ENCODE assay signal across 10 cellular contexts in the genomic region with DNA sequence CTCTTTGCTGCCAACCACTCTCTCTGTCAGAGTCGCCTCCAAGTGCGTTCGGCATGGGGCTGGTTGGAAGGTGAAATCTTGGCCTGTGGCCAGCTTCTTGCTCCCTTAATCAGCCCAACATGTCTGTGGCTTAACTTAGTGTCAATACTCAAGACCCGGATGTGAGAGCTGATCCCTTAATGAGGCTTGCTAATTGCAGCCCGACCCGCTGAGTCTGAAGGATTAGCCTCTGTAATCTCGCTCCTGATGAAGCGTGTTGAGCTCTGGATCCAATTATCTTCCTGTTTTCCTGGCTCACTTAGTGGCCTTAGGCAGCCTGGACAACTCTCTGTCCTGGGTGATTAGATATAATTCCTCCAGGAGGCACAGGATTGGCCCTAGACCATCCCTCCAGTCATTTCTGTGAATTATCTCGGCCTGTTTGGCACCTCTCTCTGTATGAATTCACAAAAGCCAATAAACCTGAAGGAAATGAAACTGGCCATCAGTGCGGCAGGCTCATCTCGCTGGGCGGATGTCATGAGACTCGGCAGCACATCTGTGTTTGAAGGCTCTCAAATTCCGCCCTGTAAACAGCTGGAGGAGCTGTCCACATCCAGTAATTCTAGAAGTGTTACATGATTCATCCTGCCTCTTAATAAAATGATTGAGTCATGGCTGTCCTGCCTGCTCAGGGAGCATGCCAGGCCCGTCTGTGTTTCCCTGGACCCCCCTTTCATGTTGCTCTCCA. TPM values are rescaled to one million over a fixed set of nuclear protein-coding genes. Genes with fewer than 3 reads are reported as not detected.
DNase-seq lines count a peak whose midpoint lies in the region; TF ChIP-seq lines count a peak whose summit lies in the region.
"Had no signal": no experiment of that assay in that cellular context is flagged by ENCODE, and none has a peak within 500 bp of the region (broad histone marks: within the 10 kb centered on the region; RNA-seq: fewer than 3 reads in every experiment).

No MANE protein-coding gene starts in this region.

- H3K4me2 ChIP-seq in H9 (ENCODE audit: insufficient read depth, insufficient read length, low read length) = no peak overlapping the region

- H3K27ac Mint-ChIP-seq in H9 = peak overlapping the region; percentile 44 to 95 (median 52)
- no peak overlapping the region for H3K27ac Mint-ChIP-seq in CD4-positive, alpha-beta memory T cell
- H3K27ac Mint-ChIP-seq: stimulated activated naive CD8-positive, alpha-beta T cell treated with anti-CD3 and anti-CD28 coated beads, Interleukin-15, Interleukin-2, amounts not matched to agents 100 ng/mL and 50 ng/mL, for 24 hours; T-helper 1 cell treated with Interleukin-12 subunit alpha and Interleukin-12 subunit beta and Interleukin-4 antibody, amounts not matched to agents 30 μg/mL and 1 μg/mL, for 36 hours had no signal

- no peak overlapping the region for H4K5ac ChIP-seq in H9 (ENCODE audit: insufficient read length, low read depth, low read length)

- H3K23me2 ChIP-seq in H9 (ENCODE audit: insufficient read length, low read depth, low read length, poor library complexity, severe bottlenecking) = no peaks in the 10 kb centered on the region

- H2BK20ac ChIP-seq in H9 (ENCODE audit: low read depth, low read length, poor library complexity, severe bottlenecking) = no peak overlapping the region

- H3K36me3 ChIP-seq in CD4-positive, alpha-beta memory T cell (ENCODE audit: insufficient read depth, low read length) = no peaks in the 10 kb centered on the region

- H3K27me3 Mint-ChIP-seq in H9 (ENCODE audit: low read depth) = no peaks in the 10 kb centered on the region
- H3K27me3 Mint-ChIP-seq in CD4-positive, alpha-beta memory T cell = peaks cover 12 to 16% of the 10 kb centered on the region in 2 donors

- no peak overlapping the region for H2BK5ac ChIP-seq in H9 (ENCODE audit: insufficient read length, low read length)

- H3K4me1 ChIP-seq in H9 (ENCODE audit: insufficient read depth, low read length) = peaks cover 26% of the 10 kb centered on the region; the same call in 1 of the 2 replicates
- H3K4me1 ChIP-seq in CD4-positive, alpha-beta memory T cell (ENCODE audit: insufficient read depth, low read length) = no peaks in the 10 kb centered on the region

- H3K14ac ChIP-seq in H9 (ENCODE audit: insufficient read depth, low read length) = no peak overlapping the region

- no peak overlapping the region for H3K4me3 ChIP-seq in epithelial cell of esophagus (ENCODE audit: low read length)
- H3K4me3 ChIP-seq in retinal pigment epithelial cell (ENCODE audit: low read length) = peak overlapping the region; percentile 10
- H3K4me3 ChIP-seq in CD4-positive, alpha-beta memory T cell (ENCODE audit: low read length in 2 of 2) = no peak overlapping the region

- H3K23ac ChIP-seq in H9 (ENCODE audit: insufficient read length, low read depth, low read length) = no peak overlapping the region

- H2BK12ac ChIP-seq in H9 (ENCODE audit: insufficient read length, low read depth, low read length) = no peak overlapping the region

- no peak overlapping the region for H3K9ac ChIP-seq in H9 (ENCODE audit: extremely low read depth, insufficient read length, low read length)

- no peak overlapping the region for H2BK15ac ChIP-seq in H9 (ENCODE audit: low read depth, low read length)

- no peaks in the 10 kb centered on the region for H4K20me1 ChIP-seq in H9 (ENCODE audit: control insufficient read depth, insufficient read depth, insufficient read length)

- intact Hi-C loops in CD4-positive, alpha-beta memory T cell (cut with micrococcal nuclease) = no loop called here

- H2AK5ac ChIP-seq in H9 (ENCODE audit: insufficient read length, low read length) = no peak overlapping the region

- peaks cover 3% of the 10 kb centered on the region for H3K79me1 ChIP-seq in H9 (ENCODE audit: insufficient read depth, low read depth, low read length, poor library complexity, severe bottlenecking)

- H2BK120ac ChIP-seq in H9 (ENCODE audit: low read depth, low read length, poor library complexity, severe bottlenecking) = no peak overlapping the region

- H3K79me2 ChIP-seq in H9 (ENCODE audit: insufficient read depth, low read length) = peaks cover 2% of the 10 kb centered on the region; the same call in 1 of the 2 replicates

- no peak overlapping the region for H4K91ac ChIP-seq in H9 (ENCODE audit: insufficient read length, low read depth, low read length)

- no peak overlapping the region for H3K56ac ChIP-seq in H9 (ENCODE audit: insufficient read length, low read depth, low read length)

- H3K4me3 Mint-ChIP-seq in H9 = no peak overlapping the region
- H3K4me3 Mint-ChIP-seq in CD4-positive, alpha-beta memory T cell = no peak overlapping the region
- H3K4me3 Mint-ChIP-seq: stimulated activated naive CD8-positive, alpha-beta T cell treated with anti-CD3 and anti-CD28 coated beads, Interleukin-15, Interleukin-2, amounts not matched to agents 100 ng/mL and 50 ng/mL, for 24 hours; T-helper 1 cell treated with Interleukin-12 subunit alpha and Interleukin-12 subunit beta and Interleukin-4 antibody, amounts not matched to agents 30 μg/mL and 1 μg/mL, for 36 hours had no signal

- H3T11ph ChIP-seq in H9 (ENCODE audit: low read length) = no peak overlapping the region

- H3K9me3 ChIP-seq in H9 (ENCODE audit: control insufficient read depth, low read depth, low read length) = no peaks in the 10 kb centered on the region
- H3K9me3 ChIP-seq in CD4-positive, alpha-beta memory T cell (ENCODE audit: control insufficient read depth in 1 of 2, low read length in 2 of 2) = no peaks in the 10 kb centered on the region

- DNase-seq in H9 (no peak), NCI-H510A (lab: John Stamatoyannopoulos, UW) (peak; percentile 53), epithelial cell of esophagus (ENCODE audit: low read depth) (peak; percentile 80), retinal pigment epithelial cell (ENCODE audit: low read depth) (peak; percentile 72), CD1c-positive myeloid dendritic cell (ENCODE audit: extremely low spot score) (no peak), SKM-1 (lab: John Stamatoyannopoulos, UW; ENCODE audit: unreplicated experiment) (no peak)
- DNase-seq in activated CD4-positive, alpha-beta T cell treated with anti-CD3 and anti-CD28 coated beads, Interleukin-2, amount 50 U/mL, for 1 hour = no peak
- no peak for DNase-seq in CD4-positive, alpha-beta memory T cell

- POLR2A ChIA-PET in CD4-positive, alpha-beta memory T cell (lab: Charles Lee; ENCODE audit: partially characterized antibody) = no interaction called here

- no peak overlapping the region for H3K18ac ChIP-seq in H9 (ENCODE audit: insufficient read length, low read depth, low read length)

- H3K27me3 ChIP-seq in H9 (ENCODE audit: insufficient read depth, low read length) = no peaks in the 10 kb centered on the region
- H3K27me3 ChIP-seq in CD4-positive, alpha-beta memory T cell (ENCODE audit: insufficient read depth, low read length) = no peaks in the 10 kb centered on the region

- H3K4ac ChIP-seq in H9 (ENCODE audit: low read depth, low read length) = no peak overlapping the region

- H3K36me3 Mint-ChIP-seq in H9 (ENCODE audit: insufficient read depth in 1 of 3, low read depth in 3 of 3) = peaks cover 6 to 24% (median 16%) of the 10 kb centered on the region in 3 experiments
- no peaks in the 10 kb centered on the region for H3K36me3 Mint-ChIP-seq in CD4-positive, alpha-beta memory T cell

- TF ChIP-seq CTCF in H9 (conservative IDR thresholded peaks at IDR 0.05) (no peak), epithelial cell of esophagus (IDR thresholded peaks at IDR 0.05; ENCODE audit: insufficient read depth, low read depth, low read length, missing control alignments) (no peak), retinal pigment epithelial cell (conservative IDR thresholded peaks at IDR 0.05; ENCODE audit: low read depth, low read length) (no peak)

- no peak overlapping the region for H4K8ac ChIP-seq in H9 (replicated peaks; ENCODE audit: insufficient read length, low read depth, low read length)

- H3K27ac ChIP-seq in H9 (ENCODE audit: insufficient read length, low read depth, low read length) = no peak overlapping the region
- H3K27ac ChIP-seq in CD4-positive, alpha-beta memory T cell (ENCODE audit: low read depth, low read length) = no peak overlapping the region

- CTCF ChIA-PET in CD4-positive, alpha-beta memory T cell (lab: Charles Lee; ENCODE audit: partially characterized antibody) = interaction anchor here (1.1 to 1.6 kb wide), 3 partner anchors 11 to 41 kb away, joined by 3 to 5 read pairs (median 3); no protein-coding TSS in a partner anchor

- no CpG with 5 or more reads among the region's 15 CpGs for WGBS in H9 (ENCODE audit: extremely low coverage, insufficient read length, low lambda C conversion rate)

- H3K4me1 Mint-ChIP-seq in H9 = peaks cover 76% of the 10 kb centered on the region in 2 experiments
- H3K4me1 Mint-ChIP-seq in CD4-positive, alpha-beta memory T cell = no peaks in the 10 kb centered on the region

- peaks cover 2 to 3% of the 10 kb centered on the region in 2 experiments; a peak in 4 of 5 replicates for H3K9me3 Mint-ChIP-seq in H9
- H3K9me3 Mint-ChIP-seq in CD4-positive, alpha-beta memory T cell = peaks cover 0 to 8% (median 4%) of the 10 kb centered on the region in 8 donors
- H3K9me3 Mint-ChIP-seq: T-helper 1 cell treated with Interleukin-12 subunit alpha and Interleukin-12 subunit beta and Interleukin-4 antibody, amounts not matched to agents 30 μg/mL and 1 μg/mL, for 36 hours had no signal

- no peak overlapping the region for H2AFZ ChIP-seq in H9 (ENCODE audit: low read length)

RNA-seq across cellular contexts. Expression of a gene that starts 38.5 kb away (rescaled TPM):
- total RNA-seq in H9 (2021) = 33.3 and 37.6 TPM in 2 replicates
- not detected for total RNA-seq in CD4-positive, alpha-beta memory T cell
- polyA plus RNA-seq in CD4-positive, alpha-beta memory T cell = not detected

Comparison
In these comparisons a context has a peak if more than half of its experiments do, and no peak if none do; other contexts are left out.
1. DNase-seq: peak in NCI-H510A (single experiment), epithelial cell of esophagus (single experiment) and retinal pigment epithelial cell (single experiment); none in H9 (single experiment), CD1c-positive myeloid dendritic cell (single experiment), SKM-1 (single experiment), activated CD4-positive, alpha-beta T cell treated with anti-CD3 and anti-CD28 coated beads, Interleukin-2, amount 50 U/mL, for 1 hour (single experiment) and CD4-positive, alpha-beta memory T cell (0 of 5).
2. H3K27ac Mint-ChIP-seq: peak in H9 (3 of 3); none in CD4-positive, alpha-beta memory T cell (0 of 7).
3. RNA of a gene that starts 38.5 kb away (total RNA-seq): 33.3 to 37.6 TPM in H9; not detected in CD4-positive, alpha-beta memory T cell; every median in the first group is over 10 times any median in the second.